In genomic region chr7:135946289-135947055, GRCh38 we compare ENCODE assay signal across 20 cellular contexts.
"Had no signal": no experiment of that assay in that cellular context is flagged by ENCODE, and none has a peak within 500 bp of the region (broad histone marks: within the 10 kb centered on the region; RNA-seq: fewer than 3 reads in every experiment).

No MANE protein-coding gene starts in this region.

- H3K36me3 ChIP-seq: neural progenitor cell, ovary had no signal

- H3K9me3 ChIP-seq: gastrocnemius medialis, left lung, lower lobe of right lung, ovary, right atrium auricular region, testis, tibial nerve, upper lobe of right lung had no signal

- H3K27ac ChIP-seq: dorsolateral prefrontal cortex, gastrocnemius medialis, left lung, lower lobe of right lung, neural progenitor cell, ovary, right atrium auricular region, testis, tibial nerve, upper lobe of right lung had no signal

- DNase-seq: cortex of kidney; dorsolateral prefrontal cortex; effector memory CD4-positive, alpha-beta T cell; gastrocnemius medialis; immature natural killer cell; left lung; lower lobe of right lung; midbrain; naive thymus-derived CD4-positive, alpha-beta T cell; nucleus accumbens; ovary; stimulated activated CD4-positive, alpha-beta T cell treated with anti-CD3 and anti-CD28 coated beads, Interleukin-2, amount 100 ng/mL, for 48 hours; stimulated activated naive CD8-positive, alpha-beta T cell treated with anti-CD3 and anti-CD28 coated beads, Interleukin-15, amount 100 ng/mL, for 72 hours; testis; upper lobe of right lung had no signal

- H3K4me1 ChIP-seq: left lung, lower lobe of right lung, neural progenitor cell, testis, upper lobe of right lung had no signal

- ATAC-seq: esophagus mucosa; gastrocnemius medialis; left lung; lower lobe of right lung; naive thymus-derived CD4-positive, alpha-beta T cell; stimulated activated naive CD8-positive, alpha-beta T cell treated with anti-CD3 and anti-CD28 coated beads, Interleukin-15, amount 100 ng/mL, for 72 hours; upper lobe of right lung had no signal

- H3K27me3 ChIP-seq: dorsolateral prefrontal cortex, gastrocnemius medialis, left lung, neural progenitor cell, ovary, right atrium auricular region, testis, tibial nerve, upper lobe of right lung had no signal

- H3K4me3 ChIP-seq: dorsolateral prefrontal cortex, gastrocnemius medialis, left lung, lower lobe of right lung, neural progenitor cell, ovary, right atrium auricular region, smooth muscle cell, testis, tibial nerve, upper lobe of right lung had no signal
